ENCODE assay signal across 8 cellular contexts in the genomic region with DNA sequence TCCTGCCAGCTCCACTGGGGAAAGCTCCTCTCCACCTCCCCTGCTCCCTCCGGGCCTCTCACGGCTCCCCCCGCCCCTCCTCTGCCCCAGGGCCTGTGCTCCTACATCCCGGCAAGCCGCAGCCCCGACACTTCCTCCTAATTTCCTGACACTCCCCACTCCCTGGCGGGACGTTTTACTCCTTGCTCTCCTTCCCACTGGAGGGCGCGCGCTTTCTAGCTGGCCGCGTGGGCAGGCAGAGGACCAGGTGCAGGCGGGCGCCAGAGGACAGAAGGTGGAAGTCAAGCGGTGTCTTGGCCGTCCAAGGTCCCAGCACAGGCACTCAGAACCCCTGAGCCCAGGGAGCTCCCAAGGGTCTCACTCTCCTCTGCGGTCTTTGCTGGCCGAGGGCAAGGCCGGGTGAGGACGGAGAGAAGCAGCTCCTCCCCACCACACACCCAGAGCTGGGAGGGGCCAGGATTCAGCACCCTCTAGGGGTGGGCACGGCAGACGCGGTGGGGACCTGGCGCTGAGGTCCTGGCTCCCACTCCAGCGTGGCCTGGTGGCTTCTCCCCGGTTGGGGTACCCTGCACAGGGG. TPM values are rescaled to one million over a fixed set of nuclear protein-coding genes. Genes with fewer than 3 reads are reported as not detected.
DNase-seq lines count a peak whose midpoint lies in the region; ATAC-seq, FAIRE-seq and TF ChIP-seq lines count a peak whose summit lies in the region.

No MANE protein-coding gene starts in this region.

- H3K9me2 ChIP-seq in PC-3 (replicated peaks; ENCODE audit: low read length) = no peaks in the 10 kb centered on the region

- TF ChIP-seq CTCF in A673 (conservative IDR thresholded peaks at IDR 0.05; ENCODE audit: low read depth, low read length) (peak; percentile 50), PC-3 (conservative IDR thresholded peaks at IDR 0.05; ENCODE audit: low read depth, low read length) (peak; percentile 72), lower lobe of right lung (IDR thresholded peaks at IDR 0.05) (peak; percentile 37)

- peak overlapping the region; percentile 71 for H2AFZ ChIP-seq in PC-3 (ENCODE audit: low read length)

- TF ChIP-seq POLR2A in GM12891 (IDR thresholded peaks at IDR 0.05; ENCODE audit: low read depth, low read length) = no peak

- peak; percentile 39 for ATAC-seq in PC-3
- peak; percentile 41 to 63 for ATAC-seq in lower lobe of right lung

- H3K27ac ChIP-seq in A673 (ENCODE audit: low read depth, low read length, poor library complexity, severe bottlenecking) = no peak overlapping the region
- peak overlapping the region; percentile 97 for H3K27ac ChIP-seq in PC-3 (ENCODE audit: low read length)
- H3K27ac ChIP-seq in duodenal mucosa (ENCODE audit: low read depth, low read length) = no peak overlapping the region
- H3K27ac ChIP-seq in lower lobe of right lung = peak overlapping the region; percentile 87
- peak overlapping the region; percentile 54 for H3K27ac ChIP-seq in urinary bladder (ENCODE audit: low read depth)

- WGBS in urinary bladder = 8% methylated on average over 27 of the region's 27 CpGs

- H3K4me1 ChIP-seq in A673 (ENCODE audit: insufficient read depth, low read length, poor library complexity, severe bottlenecking) = peaks cover 19% of the 10 kb centered on the region
- H3K4me1 ChIP-seq in PC-3 (ENCODE audit: insufficient read depth, low read length) = peaks cover 51% of the 10 kb centered on the region
- peaks cover 31 to 48% of the 10 kb centered on the region in 2 donors for H3K4me1 ChIP-seq in duodenal mucosa (ENCODE audit: control insufficient read depth in 1 of 2, insufficient read depth in 2 of 2, low read length in 2 of 2)
- H3K4me1 ChIP-seq in lower lobe of right lung = peaks cover 50% of the 10 kb centered on the region
- no peaks in the 10 kb centered on the region for H3K4me1 ChIP-seq in urinary bladder (ENCODE audit: insufficient read depth)

- no peaks in the 10 kb centered on the region for H4K20me1 ChIP-seq in PC-3 (ENCODE audit: low read length)

- H3K4me3 ChIP-seq in A673 (ENCODE audit: low read depth, low read length, poor library complexity, severe bottlenecking) (no peak overlapping the region), PC-3 (ENCODE audit: low read length) (peak overlapping the region; percentile 27; the same call in 1 of the 2 replicates), duodenal mucosa (ENCODE audit: low read depth in 1 of 2, low read length in 2 of 2) (peak overlapping the region; percentile 43 to 55), lower lobe of right lung (peak overlapping the region; percentile 35), urinary bladder (ENCODE audit: low read depth, low read length) (no peak overlapping the region)

- intact Hi-C loops in A673 (cut with micrococcal nuclease; ENCODE audit: unreplicated experiment) = no loop called here
- intact Hi-C loops in PC-3 (cut with micrococcal nuclease) = loop anchor here (1.0 to 5.0 kb wide), 2 partner anchors 36 to 50 kb away; partner anchors contain the start of genes TUBGCP2 and ZNF511
- intact Hi-C loops in lower lobe of right lung (cut with DNase I) = no loop called here

- no peaks in the 10 kb centered on the region for H3K9me3 ChIP-seq in A673 (ENCODE audit: low read depth, low read length, poor library complexity, severe bottlenecking)
- no peaks in the 10 kb centered on the region for H3K9me3 ChIP-seq in PC-3 (ENCODE audit: low read length)
- H3K9me3 ChIP-seq in duodenal mucosa (ENCODE audit: control insufficient read depth in 1 of 2, low read length in 2 of 2) = no peaks in the 10 kb centered on the region
- H3K9me3 ChIP-seq in lower lobe of right lung = no peaks in the 10 kb centered on the region

- FAIRE-seq in GM12891 (lab: Jason Lieb, UNC) = peak; percentile 13

- CTCF ChIA-PET in A673 (lab: Charles Lee) = interaction anchor here (0.6 kb wide), 1 partner anchor 45 kb away, joined by 3 read pairs; no protein-coding TSS in a partner anchor
- CTCF ChIA-PET in PC-3 (lab: Charles Lee) = interaction anchor here (0.7 kb wide), 1 partner anchor 36 kb away, joined by 4 read pairs; no protein-coding TSS in a partner anchor

- H3K27me3 ChIP-seq in A673 (replicated peaks; ENCODE audit: insufficient read depth, low read depth, low read length, poor library complexity) (no peaks in the 10 kb centered on the region), PC-3 (ENCODE audit: low read length) (no peaks in the 10 kb centered on the region), duodenal mucosa (ENCODE audit: control insufficient read depth in 1 of 2, insufficient read depth in 2 of 2, low read length in 2 of 2) (no peaks in the 10 kb centered on the region), lower lobe of right lung (ENCODE audit: low read depth) (no peaks in the 10 kb centered on the region)

- POLR2A ChIA-PET in A673 (lab: Charles Lee; ENCODE audit: low non-redundant PET) = no interaction called here
- POLR2A ChIA-PET in PC-3 (lab: Charles Lee; ENCODE audit: unreplicated experiment) = no interaction called here

- peak overlapping the region; percentile 79 for H3K9ac ChIP-seq in PC-3 (ENCODE audit: low read length)
- peak overlapping the region; percentile 25 to 32 for H3K9ac ChIP-seq in duodenal mucosa (ENCODE audit: low read depth in 1 of 2, low read length in 2 of 2)

- no TSS peak for BruUV-seq in A673 (replicated peaks; lab: Mats Ljungman, UMichigan)
- BruUV-seq in PC-3 (replicated peaks; lab: Mats Ljungman, UMichigan) = TSS peak; percentile 55

- H3F3A ChIP-seq in PC-3 (ENCODE audit: low read length, unreplicated experiment) = no peaks in the 10 kb centered on the region

- no peaks in the 10 kb centered on the region for H3K79me2 ChIP-seq in PC-3 (ENCODE audit: low read length)

- DNase-seq in A673 (ENCODE audit: low spot score) (peak; percentile 40), GM12891 (ENCODE audit: insufficient read length, low spot score) (no peak), PC-3 (peak; percentile 70), lower lobe of right lung (peak; percentile 88), NCI-H1417 treated with DMSO at 0.1 percent for 48 hours (lab: John Stamatoyannopoulos, UW) (no peak)
- DNase-seq in stimulated activated CD4-positive, alpha-beta T cell treated with anti-CD3 and anti-CD28 coated beads, Interleukin-4, amount 100 ng/mL, for 1 hour = no peak

- peak overlapping the region; percentile 72 for H3K4me2 ChIP-seq in PC-3 (ENCODE audit: low read length)

- H3K36me3 ChIP-seq in A673 (ENCODE audit: insufficient read depth, low read length, poor library complexity, severe bottlenecking) (no peaks in the 10 kb centered on the region), PC-3 (ENCODE audit: low read depth, low read length) (no peaks in the 10 kb centered on the region), duodenal mucosa (ENCODE audit: control insufficient read depth in 1 of 2, insufficient read depth in 2 of 2, low read length in 2 of 2) (no peaks in the 10 kb centered on the region), lower lobe of right lung (no peaks in the 10 kb centered on the region), urinary bladder (ENCODE audit: insufficient read depth) (no peaks in the 10 kb centered on the region)

TF ChIP-seq in GM12891, 5 proteins besides CTCF, POLR2A, EP300 and RAD21:
- no peak for TF ChIP-seq SPI1 (IDR thresholded peaks at IDR 0.05; ENCODE audit: low read depth, low read length)

RNA-seq across cellular contexts. Expression of gene ADAM8, which starts 19.1 kb away (rescaled TPM):
- total RNA-seq in A673 (2021) (1.0 and 1.2 TPM in 2 replicates), PC-3 (2014; rRNA removed) (113 and 147 TPM in 2 replicates), lower lobe of right lung (18.7 TPM), urinary bladder (3.0 TPM)
- 52.5 TPM for polyA plus RNA-seq in GM12891 (2012; ENCODE audit: low read depth, missing spikeins)
- polyA plus RNA-seq in urinary bladder = 5.7 TPM

RNA-seq across cellular contexts. Expression of gene VENTX, which starts 19.9 kb away (rescaled TPM):
- not detected in 2 replicates for total RNA-seq in A673 (2021)
- polyA plus RNA-seq in GM12891 (2012; ENCODE audit: low read depth, missing spikeins) = not detected
- total RNA-seq in PC-3 (2014; rRNA removed) = not detected in 2 replicates
- total RNA-seq in lower lobe of right lung = 4.5 TPM
- total RNA-seq in urinary bladder = not detected
- polyA plus RNA-seq in urinary bladder = 1.3 TPM

RNA-seq across cellular contexts. Expression of gene UTF1, which starts 27.6 kb away (rescaled TPM):
- not detected in 2 replicates for total RNA-seq in A673 (2021)
- polyA plus RNA-seq in GM12891 (2012; ENCODE audit: low read depth, missing spikeins) = not detected
- total RNA-seq in PC-3 (2014; rRNA removed) = not detected in 2 replicates
- total RNA-seq in lower lobe of right lung = not detected
- not detected for total RNA-seq in urinary bladder
- polyA plus RNA-seq in urinary bladder = not detected

RNA-seq across cellular contexts. Expression of gene TUBGCP2, which starts 51.1 kb away (rescaled TPM):
- total RNA-seq in A673 (2021) = 72.7 and 75.1 TPM in 2 replicates
- polyA plus RNA-seq in GM12891 (2012; ENCODE audit: low read depth, missing spikeins) = 29.6 TPM
- total RNA-seq in PC-3 (2014; rRNA removed) = 72.9 and 84.4 TPM in 2 replicates
- 54.5 TPM for total RNA-seq in lower lobe of right lung
- 27.8 TPM for total RNA-seq in urinary bladder
- polyA plus RNA-seq in urinary bladder = 35.6 TPM

RNA-seq across cellular contexts. Expression of gene ZNF511, which starts 51.1 kb away (rescaled TPM):
- total RNA-seq in A673 (2021) (51.8 and 61.4 TPM in 2 replicates), PC-3 (2014; rRNA removed) (78.4 and 84.3 TPM in 2 replicates), lower lobe of right lung (44.8 TPM), urinary bladder (24.1 TPM)
- 28.3 TPM for polyA plus RNA-seq in GM12891 (2012; ENCODE audit: low read depth, missing spikeins)
- polyA plus RNA-seq in urinary bladder = 41.5 TPM

Comparison
In these comparisons a context has a peak if more than half of its experiments do, and no peak if none do; other contexts are left out.
1. DNase-seq: peak in A673 (single experiment), PC-3 (single experiment) and lower lobe of right lung (single experiment); none in GM12891 (single experiment), NCI-H1417 treated with DMSO at 0.1 percent for 48 hours (single experiment) and stimulated activated CD4-positive, alpha-beta T cell treated with anti-CD3 and anti-CD28 coated beads, Interleukin-4, amount 100 ng/mL, for 1 hour (single experiment).
2. H3K27ac ChIP-seq: peak in PC-3 (single experiment), lower lobe of right lung (single experiment) and urinary bladder (single experiment); none in A673 (single experiment) and duodenal mucosa (single experiment).
3. H3K4me3 ChIP-seq: peak in PC-3 (single experiment), duodenal mucosa (2 of 2) and lower lobe of right lung (single experiment); none in A673 (single experiment) and urinary bladder (single experiment).
4. Peak in every context shown above with its lines, with median percentiles within 50 percentile points of each other: CTCF ChIP-seq.